Comparison of ENCODE assay signal across 18 cellular contexts in genomic region chr17:8793649-8794048, GRCh38. TPM values are rescaled to one million over a fixed set of nuclear protein-coding genes. Genes with fewer than 3 reads are reported as not detected.
"Had no signal": no experiment of that assay in that cellular context is flagged by ENCODE, and none has a peak within 500 bp of the region (broad histone marks: within the 10 kb centered on the region; RNA-seq: fewer than 3 reads in every experiment).

No MANE protein-coding gene starts in this region.

- H3K36me3 Mint-ChIP-seq: activated naive CD8-positive, alpha-beta T cell treated with anti-CD3 and anti-CD28 coated beads for 36 hours had no signal

- H3K4me3 ChIP-seq: body of pancreas, hepatocyte had no signal

- DNase-seq: activated CD4-positive, alpha-beta T cell treated with anti-CD3 and anti-CD28 coated beads, Interleukin-2, amount 50 U/mL, for 1 hour; activated CD8-positive, alpha-beta memory T cell treated with anti-CD3 and anti-CD28 coated beads for 24 hours; activated naive CD8-positive, alpha-beta T cell treated with anti-CD3 and anti-CD28 coated beads for 36 hours; amygdala; body of pancreas; caudate nucleus; islet precursor cell; naive thymus-derived CD8-positive, alpha-beta T cell; nucleus accumbens had no signal

- ATAC-seq: activated CD4-positive, CD25-positive, alpha-beta regulatory T cell treated with anti-CD3 and anti-CD28 coated beads, Interleukin-2, amount 50 U/mL, for 24 hours; body of pancreas; esophagus mucosa; naive thymus-derived CD8-positive, alpha-beta T cell; sciatic nerve had no signal

- H3K27ac Mint-ChIP-seq: activated naive CD8-positive, alpha-beta T cell treated with anti-CD3 and anti-CD28 coated beads for 36 hours; naive thymus-derived CD8-positive, alpha-beta T cell had no signal

- H3K9me3 ChIP-seq: body of pancreas had no signal

- H3K4me3 Mint-ChIP-seq: activated naive CD8-positive, alpha-beta T cell treated with anti-CD3 and anti-CD28 coated beads for 36 hours; naive thymus-derived CD8-positive, alpha-beta T cell had no signal

- H3K27me3 Mint-ChIP-seq: activated naive CD8-positive, alpha-beta T cell treated with anti-CD3 and anti-CD28 coated beads for 36 hours had no signal

- H3K27me3 ChIP-seq: body of pancreas had no signal

- H3K27ac ChIP-seq: hepatocyte had no signal

RNA-seq across cellular contexts. Expression of gene MFSD6L, which starts 5.5 kb away (rescaled TPM):
- total RNA-seq: activated naive CD8-positive, alpha-beta T cell treated with anti-CD3 and anti-CD28 coated beads for 36 hours; lung microvascular endothelial cell; pulmonary artery endothelial cell; sciatic nerve had no signal
- polyA plus RNA-seq: naive thymus-derived CD8-positive, alpha-beta T cell had no signal

RNA-seq across cellular contexts. Expression of gene SPDYE4, which starts 35.3 kb away (rescaled TPM):
- total RNA-seq: activated naive CD8-positive, alpha-beta T cell treated with anti-CD3 and anti-CD28 coated beads for 36 hours; body of pancreas; esophagus mucosa; glomerular endothelial cell; hepatocyte; lung microvascular endothelial cell; mucosa of gallbladder; naive thymus-derived CD8-positive, alpha-beta T cell; pulmonary artery endothelial cell; sciatic nerve; ureter had no signal
- polyA plus RNA-seq: hepatocyte; naive thymus-derived CD8-positive, alpha-beta T cell had no signal

RNA-seq across cellular contexts. Expression of gene CCDC42, which starts 49.0 kb away (rescaled TPM):
- total RNA-seq: body of pancreas, esophagus mucosa, glomerular endothelial cell, lung microvascular endothelial cell, mucosa of gallbladder, pulmonary artery endothelial cell, sciatic nerve, ureter had no signal
- polyA plus RNA-seq: naive thymus-derived CD8-positive, alpha-beta T cell had no signal
